8 cellular contexts compared by ENCODE assay signal in genomic region chr2:218406209-218406948, GRCh38. TPM values are rescaled to one million over a fixed set of nuclear protein-coding genes. Genes with fewer than 3 reads are reported as not detected.
DNase-seq lines count a peak whose midpoint lies in the region; ATAC-seq, FAIRE-seq and TF ChIP-seq lines count a peak whose summit lies in the region.

No MANE protein-coding gene starts in this region.

- H3K9me3 ChIP-seq in effector memory CD4-positive, alpha-beta T cell (ENCODE audit: control insufficient read depth, low read length): no peaks in the 10 kb centered on the region

- peaks cover 58% of the 10 kb centered on the region for H3K36me3 Mint-ChIP-seq in Calu3 (ENCODE audit: insufficient read depth, unreplicated experiment)

- TF ChIP-seq CTCF in Calu3 (IDR thresholded peaks at IDR 0.05; ENCODE audit: unreplicated experiment): peak; percentile 80

- H3K79me1 ChIP-seq in mesendoderm (ENCODE audit: low read length): no peaks in the 10 kb centered on the region

- H3K27ac Mint-ChIP-seq in Calu3 (ENCODE audit: unreplicated experiment): peak overlapping the region; percentile 96

- peak; percentile 83 for ATAC-seq in GM21381 (IDR thresholded peaks at IDR 0.05; ENCODE audit: unreplicated experiment)

- CTCF ChIA-PET in Calu3 (lab: Charles Lee): interaction anchor here (0.7 to 1.0 kb wide), 4 partner anchors 42 to 119 kb away, joined by 3 to 8 read pairs (median 3); no protein-coding TSS in a partner anchor

- no peaks in the 10 kb centered on the region for H3K79me2 ChIP-seq in mesendoderm (ENCODE audit: control insufficient read depth, insufficient read depth, low read length)

- no peaks in the 10 kb centered on the region for H3K9me3 Mint-ChIP-seq in Calu3 (ENCODE audit: low read depth, unreplicated experiment)

- H4K8ac ChIP-seq in mesendoderm (ENCODE audit: low read depth, low read length): no peak overlapping the region

- H3K4me3 Mint-ChIP-seq in Calu3 (ENCODE audit: low read depth, unreplicated experiment): peak overlapping the region; percentile 70

- H4K5ac ChIP-seq in mesendoderm (ENCODE audit: low read length): peak overlapping the region; percentile 98

- no peak overlapping the region for H2AK5ac ChIP-seq in mesendoderm (ENCODE audit: low read length)

- peaks cover 31% of the 10 kb centered on the region for H3K4me1 Mint-ChIP-seq in Calu3 (ENCODE audit: low read depth, unreplicated experiment)

- DNase-seq in Calu3 (peak; percentile 97), HTR-8/SVneo (ENCODE audit: insufficient read length, low spot score) (peak; percentile 90), mesendoderm (peak; percentile 98)
- DNase-seq in NK-92 treated with Interleukin-12 subunit alpha and Interleukin-12 subunit beta, amount 100 ng/mL, for 24 hours (lab: John Stamatoyannopoulos, UW): peak; percentile 94
- peak; percentile 78 to 82 for DNase-seq in activated CD8-positive, alpha-beta memory T cell treated with anti-CD3 and anti-CD28 coated beads for 4 hours (ENCODE audit: low read depth in 2 of 2)
- DNase-seq in effector memory CD4-positive, alpha-beta T cell: peak; percentile 87 to 90 (median 89)
- DNase-seq in stimulated activated CD8-positive, alpha-beta memory T cell treated with anti-CD3 and anti-CD28 coated beads, Interleukin-12 subunit alpha, Interleukin-12 subunit beta, amount 100 ng/mL, for 4 hours (ENCODE audit: low read depth): peak; percentile 85

- intact Hi-C loops in Calu3 (cut with micrococcal nuclease; ENCODE audit: unreplicated experiment): loop anchor here (2.0 kb wide), 2 partner anchors 60 to 242 kb away; no protein-coding TSS in a partner anchor

- WGBS in mesendoderm (ENCODE audit: extremely low coverage, insufficient coverage, low lambda C conversion rate): no CpG with 5 or more reads among the region's 56 CpGs

- no peaks in the 10 kb centered on the region for H3K27me3 ChIP-seq in effector memory CD4-positive, alpha-beta T cell (replicated peaks; ENCODE audit: control insufficient read depth, insufficient read depth, low read length, poor library complexity, severe bottlenecking)
- H3K27me3 ChIP-seq in mesendoderm (ENCODE audit: insufficient read depth, low read length, poor library complexity): no peaks in the 10 kb centered on the region

- peak overlapping the region; percentile 70 for H2BK5ac ChIP-seq in mesendoderm (ENCODE audit: low read length)

- H3K9ac ChIP-seq in mesendoderm (ENCODE audit: low read length): peak overlapping the region; percentile 79

- H3K4me3 ChIP-seq in effector memory CD4-positive, alpha-beta T cell (ENCODE audit: insufficient read depth, low read depth, low read length, poor library complexity, severe bottlenecking): peak overlapping the region; percentile 41
- peak overlapping the region; percentile 19 for H3K4me3 ChIP-seq in mesendoderm (ENCODE audit: low read length)

- H3K36me3 ChIP-seq in effector memory CD4-positive, alpha-beta T cell (ENCODE audit: control insufficient read depth, insufficient read depth, low read length): peaks cover 22% of the 10 kb centered on the region
- H3K36me3 ChIP-seq in mesendoderm (ENCODE audit: control insufficient read depth, insufficient read depth, low read length): peaks cover 2% of the 10 kb centered on the region

- peak overlapping the region; percentile 91 for H3K56ac ChIP-seq in mesendoderm (ENCODE audit: low read length)

- peak; percentile 55 for FAIRE-seq in HTR-8/SVneo (lab: Jason Lieb, UNC)

- H2BK120ac ChIP-seq in mesendoderm (ENCODE audit: low read depth, low read length): no peak overlapping the region

- H2BK15ac ChIP-seq in mesendoderm (replicated peaks; ENCODE audit: low read depth): no peak overlapping the region

- H3K4me1 ChIP-seq in effector memory CD4-positive, alpha-beta T cell (ENCODE audit: control insufficient read depth, insufficient read depth, low read length, poor library complexity, severe bottlenecking): peaks cover 39% of the 10 kb centered on the region
- H3K4me1 ChIP-seq in mesendoderm (ENCODE audit: control insufficient read depth, low read depth, low read length): peaks cover 11% of the 10 kb centered on the region

- H3K23ac ChIP-seq in mesendoderm (ENCODE audit: low read length): no peak overlapping the region

- peak overlapping the region; percentile 72 for H3K27ac ChIP-seq in effector memory CD4-positive, alpha-beta T cell (ENCODE audit: insufficient read depth, low read length, poor library complexity, severe bottlenecking)
- H3K27ac ChIP-seq in mesendoderm (ENCODE audit: low read depth, low read length): peak overlapping the region; percentile 74

- peak overlapping the region; percentile 60 for H3K4ac ChIP-seq in mesendoderm (ENCODE audit: low read depth, low read length)

- peak overlapping the region; percentile 88 for H3K4me2 ChIP-seq in mesendoderm (ENCODE audit: low read length)

- H3K18ac ChIP-seq in mesendoderm (ENCODE audit: low read length): peak overlapping the region; percentile 44

- no peaks in the 10 kb centered on the region for H3K27me3 Mint-ChIP-seq in Calu3 (ENCODE audit: unreplicated experiment)

- BruUV-seq in Calu3 (replicated peaks; lab: Mats Ljungman, UMichigan): no TSS peak

RNA-seq across cellular contexts. Expression of gene CTDSP1, which starts 6.7 kb away (rescaled TPM):
- 58.0 and 59.3 TPM in 2 replicates for total RNA-seq in Calu3 (2022)
- polyA plus RNA-seq in mesendoderm (2013, experiment 1 of 2): 13.1 TPM
- 12.7 TPM for polyA plus RNA-seq in mesendoderm (2013, experiment 2 of 2)

RNA-seq across cellular contexts. Expression of gene VIL1, which starts 12.5 kb away (rescaled TPM):
- 9.0 and 16.4 TPM in 2 replicates for total RNA-seq in Calu3 (2022)
- 6.1 TPM for polyA plus RNA-seq in mesendoderm (2013, experiment 1 of 2)
- polyA plus RNA-seq in mesendoderm (2013, experiment 2 of 2): 6.5 TPM

RNA-seq across cellular contexts. Expression of gene SLC11A1, which starts 24.3 kb away (rescaled TPM):
- 0.12 TPM in 1 of 2 replicates, not detected in the other for total RNA-seq in Calu3 (2022)
- 0.04 TPM for polyA plus RNA-seq in mesendoderm (2013, experiment 1 of 2)
- 0.04 TPM for polyA plus RNA-seq in mesendoderm (2013, experiment 2 of 2)

RNA-seq across cellular contexts. Expression of gene CATIP, which starts 49.7 kb away (rescaled TPM):
- total RNA-seq in Calu3 (2022): 0.71 TPM in 1 of 2 replicates, not detected in the other
- polyA plus RNA-seq in mesendoderm (2013, experiment 1 of 2): not detected
- polyA plus RNA-seq in mesendoderm (2013, experiment 2 of 2): not detected

Comparison
In these comparisons a context has a peak if more than half of its experiments do, and no peak if none do; other contexts are left out.
1. Peak in every context shown above with its lines: DNase-seq, ATAC-seq, H3K4me3 ChIP-seq and H3K27ac ChIP-seq.